Comparison of ENCODE assay signal across 1 cellular context in genomic region chr3:52546111-52546901, GRCh38.
TF ChIP-seq lines count a peak whose summit lies in the region.

No MANE protein-coding gene starts in this region.

TF ChIP-seq in HepG2, 621 proteins besides CTCF, POLR2A, EP300 and RAD21:
- TF ChIP-seq, protein P1, sequence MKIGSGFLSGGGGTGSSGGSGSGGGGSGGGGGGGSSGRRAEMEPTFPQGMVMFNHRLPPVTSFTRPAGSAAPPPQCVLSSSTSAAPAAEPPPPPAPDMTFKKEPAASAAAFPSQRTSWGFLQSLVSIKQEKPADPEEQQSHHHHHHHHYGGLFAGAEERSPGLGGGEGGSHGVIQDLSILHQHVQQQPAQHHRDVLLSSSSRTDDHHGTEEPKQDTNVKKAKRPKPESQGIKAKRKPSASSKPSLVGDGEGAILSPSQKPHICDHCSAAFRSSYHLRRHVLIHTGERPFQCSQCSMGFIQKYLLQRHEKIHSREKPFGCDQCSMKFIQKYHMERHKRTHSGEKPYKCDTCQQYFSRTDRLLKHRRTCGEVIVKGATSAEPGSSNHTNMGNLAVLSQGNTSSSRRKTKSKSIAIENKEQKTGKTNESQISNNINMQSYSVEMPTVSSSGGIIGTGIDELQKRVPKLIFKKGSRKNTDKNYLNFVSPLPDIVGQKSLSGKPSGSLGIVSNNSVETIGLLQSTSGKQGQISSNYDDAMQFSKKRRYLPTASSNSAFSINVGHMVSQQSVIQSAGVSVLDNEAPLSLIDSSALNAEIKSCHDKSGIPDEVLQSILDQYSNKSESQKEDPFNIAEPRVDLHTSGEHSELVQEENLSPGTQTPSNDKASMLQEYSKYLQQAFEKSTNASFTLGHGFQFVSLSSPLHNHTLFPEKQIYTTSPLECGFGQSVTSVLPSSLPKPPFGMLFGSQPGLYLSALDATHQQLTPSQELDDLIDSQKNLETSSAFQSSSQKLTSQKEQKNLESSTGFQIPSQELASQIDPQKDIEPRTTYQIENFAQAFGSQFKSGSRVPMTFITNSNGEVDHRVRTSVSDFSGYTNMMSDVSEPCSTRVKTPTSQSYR (CRISPR knock-in tag; IDR thresholded peaks at IDR 0.05; ENCODE audit: borderline replicate concordance), result no peak
- TF ChIP-seq POLR2AphosphoS2 (IDR thresholded peaks at IDR 0.05; ENCODE audit: low read depth, low read length) (no peak), PAF1 (CRISPR knock-in tag; IDR thresholded peaks at IDR 0.05) (no peak), ZNF576 (CRISPR knock-in tag; IDR thresholded peaks at IDR 0.05) (no peak), HIVEP1 (CRISPR knock-in tag; IDR thresholded peaks at IDR 0.05) (no peak), CBX5 (CRISPR knock-in tag; IDR thresholded peaks at IDR 0.05; ENCODE audit: borderline replicate concordance) (no peak), SRSF9 (IDR thresholded peaks at IDR 0.05; ENCODE audit: borderline replicate concordance, insufficient read depth, low read depth, low read length, poor library complexity, severe bottlenecking) (no peak), NFIB (CRISPR knock-in tag; IDR thresholded peaks at IDR 0.05; ENCODE audit: borderline replicate concordance) (no peak), MAFK (conservative IDR thresholded peaks at IDR 0.05 in 1 of 2, IDR thresholded peaks at IDR 0.05 in 1 of 2; ENCODE audit: low read length in 2 of 2) (no peak), ZNF891 (CRISPR knock-in tag; IDR thresholded peaks at IDR 0.05) (no peak), MTF1 (CRISPR knock-in tag; IDR thresholded peaks at IDR 0.05) (no peak), SMAD3 (CRISPR knock-in tag; IDR thresholded peaks at IDR 0.05) (no peak), JUND (CRISPR knock-in tag; IDR thresholded peaks at IDR 0.05) (no peak), ZNF614 (CRISPR knock-in tag; IDR thresholded peaks at IDR 0.05; ENCODE audit: borderline replicate concordance) (no peak), DDIT3 (CRISPR knock-in tag; IDR thresholded peaks at IDR 0.05) (no peak), ETV6 (CRISPR knock-in tag; conservative IDR thresholded peaks at IDR 0.05) (no peak)
- TF ChIP-seq, protein P2, sequence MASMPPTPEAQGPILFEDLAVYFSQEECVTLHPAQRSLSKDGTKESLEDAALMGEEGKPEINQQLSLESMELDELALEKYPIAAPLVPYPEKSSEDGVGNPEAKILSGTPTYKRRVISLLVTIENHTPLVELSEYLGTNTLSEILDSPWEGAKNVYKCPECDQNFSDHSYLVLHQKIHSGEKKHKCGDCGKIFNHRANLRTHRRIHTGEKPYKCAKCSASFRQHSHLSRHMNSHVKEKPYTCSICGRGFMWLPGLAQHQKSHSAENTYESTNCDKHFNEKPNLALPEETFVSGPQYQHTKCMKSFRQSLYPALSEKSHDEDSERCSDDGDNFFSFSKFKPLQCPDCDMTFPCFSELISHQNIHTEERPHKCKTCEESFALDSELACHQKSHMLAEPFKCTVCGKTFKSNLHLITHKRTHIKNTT (CRISPR knock-in tag; IDR thresholded peaks at IDR 0.05), result no peak
